ENCODE assay signal across 15 cellular contexts in the genomic region with DNA sequence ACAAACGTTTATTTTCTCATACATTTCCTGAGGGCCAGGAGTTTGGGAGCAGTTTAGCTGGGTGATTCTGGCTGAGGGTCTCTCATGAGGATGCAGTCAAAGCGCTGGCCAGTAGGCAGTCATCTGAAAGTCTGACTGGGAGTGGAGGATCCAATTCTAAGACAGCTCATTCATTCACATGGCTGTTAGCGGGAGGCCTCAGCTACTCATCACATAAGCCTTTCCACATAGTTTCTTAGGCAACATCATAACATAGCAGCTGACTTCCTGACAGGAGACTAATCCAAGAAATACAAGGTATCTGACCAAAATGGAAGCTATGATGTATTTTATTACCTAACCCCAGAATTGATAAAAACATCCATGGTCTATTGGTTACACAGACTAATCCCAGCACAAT. TPM values are rescaled to one million over a fixed set of nuclear protein-coding genes. Genes with fewer than 3 reads are reported as not detected.
A peak's percentile ranks its signal among the peaks of the same experiment; 100 is the strongest.
DNase-seq lines count a peak whose midpoint lies in the region; ATAC-seq and TF ChIP-seq lines count a peak whose summit lies in the region.
"Had no signal": no experiment of that assay in that cellular context is flagged by ENCODE, and none has a peak within 500 bp of the region (broad histone marks: within the 10 kb centered on the region; RNA-seq: fewer than 3 reads in every experiment).

No MANE protein-coding gene starts in this region.

- no peak overlapping the region for H3K4me3 ChIP-seq in AG04450 (ENCODE audit: low read depth, low read length)
- H3K4me3 ChIP-seq in HL-60 (replicated peaks; ENCODE audit: insufficient read depth, low read length) = no peak overlapping the region
- no peak overlapping the region for H3K4me3 ChIP-seq in heart left ventricle
- no peak overlapping the region for H3K4me3 ChIP-seq in lower lobe of right lung
- H3K4me3 ChIP-seq: gastroesophageal sphincter, Peyer's patch had no signal

- no peak for ATAC-seq in heart left ventricle
- ATAC-seq in lower lobe of right lung = no peak
- ATAC-seq: gastroesophageal sphincter had no signal

- POLR2A ChIA-PET in AG04450 (lab: Yijun Ruan, JAX) = interaction anchor here (1.3 to 1.7 kb wide), 2 partner anchors 9 to 11 kb away, joined by 4 to 11 read pairs; a partner anchor contains a TSS

- no peaks in the 10 kb centered on the region for H3K9me3 ChIP-seq in AG04450 (ENCODE audit: control insufficient read depth, insufficient read depth, low read length)
- no peaks in the 10 kb centered on the region for H3K9me3 ChIP-seq in heart left ventricle
- H3K9me3 ChIP-seq in lower lobe of right lung = no peaks in the 10 kb centered on the region
- H3K9me3 ChIP-seq: gastroesophageal sphincter, Peyer's patch had no signal

- H3K36me3 Mint-ChIP-seq in activated naive CD4-positive, alpha-beta T cell treated with anti-CD3 and anti-CD28 coated beads, Interleukin-2, amount 10 ng/mL, durations not matched to agents 7 days and 5 days = peaks cover 5% of the 10 kb centered on the region

- no peak overlapping the region for H3K4me3 Mint-ChIP-seq in activated naive CD4-positive, alpha-beta T cell treated with anti-CD3 and anti-CD28 coated beads, Interleukin-2, amount 10 ng/mL, durations not matched to agents 7 days and 5 days
- H3K4me3 Mint-ChIP-seq: activated T-helper 1 cell treated with anti-CD3 and anti-CD28 coated beads, Interleukin-12 subunit alpha, Interleukin-12 subunit beta, Interleukin-2, Interleukin-4 antibody, amounts not matched to agents 30 ng/mL and 10 ng/mL and 1 ng/mL, durations not matched to agents 14 hours and 24 hours and 36 hours; CD4-positive, alpha-beta T cell had no signal

- peak; percentile 60 for DNase-seq in AG04450 (ENCODE audit: low read depth, low spot score)
- DNase-seq in HL-60 (ENCODE audit: low read depth in 1 of 2, low spot score in 1 of 2) = peak; percentile 31 to 54
- peak; percentile 97 for DNase-seq in amniotic epithelial cell (ENCODE audit: low read depth)
- peak; percentile 84 for DNase-seq in foreskin melanocyte
- DNase-seq in heart left ventricle = no peak
- no peak for DNase-seq in activated naive CD4-positive, alpha-beta T cell treated with anti-CD3 and anti-CD28 coated beads, Interleukin-2, amount 10 ng/mL, durations not matched to agents 7 days and 5 days
- DNase-seq in lower lobe of right lung = no peak
- no peak for DNase-seq in mesenteric fat pad (ENCODE audit: low spot score)
- DNase-seq: CD4-positive, alpha-beta T cell; central memory CD4-positive, alpha-beta T cell; GOT3; Peyer's patch; WERI-Rb-1 had no signal

- CTCF ChIA-PET in AG04450 (lab: Charles Lee) = interaction anchor here (0.6 to 1.8 kb wide), 4 partner anchors 8 to 1703 kb away, joined by 3 to 7 read pairs (median 4); no protein-coding TSS in a partner anchor
- CTCF ChIA-PET in activated naive CD4-positive, alpha-beta T cell treated with anti-CD3 and anti-CD28 coated beads, Interleukin-2, amount 10 ng/mL, durations not matched to agents 7 days and 5 days (lab: Charles Lee) = interaction anchor here (1.0 to 2.2 kb wide), 2 partner anchors 9 to 193 kb away, joined by 3 to 7 read pairs; a partner anchor contains a TSS

- intact Hi-C loops in heart left ventricle (cut with DNase I) = no loop called here
- intact Hi-C loops in lower lobe of right lung (cut with DNase I) = no loop called here

- TF ChIP-seq CTCF in AG04450 (IDR thresholded peaks at IDR 0.05; ENCODE audit: low read depth, low read length) (0 out of 2 replicates have a peak, but pooled peaks have one; percentile 16), HL-60 (IDR thresholded peaks at IDR 0.05; ENCODE audit: insufficient read depth, low read length) (no peak), heart left ventricle (IDR thresholded peaks at IDR 0.05) (no peak), lower lobe of right lung (IDR thresholded peaks at IDR 0.05) (no peak)

- H3K9me3 Mint-ChIP-seq in activated naive CD4-positive, alpha-beta T cell treated with anti-CD3 and anti-CD28 coated beads, Interleukin-2, amount 10 ng/mL, durations not matched to agents 7 days and 5 days = no peaks in the 10 kb centered on the region
- H3K9me3 Mint-ChIP-seq: activated T-helper 1 cell treated with anti-CD3 and anti-CD28 coated beads, Interleukin-12 subunit alpha, Interleukin-12 subunit beta, Interleukin-2, Interleukin-4 antibody, amounts not matched to agents 30 ng/mL and 10 ng/mL and 1 ng/mL, durations not matched to agents 14 hours and 24 hours and 36 hours; CD4-positive, alpha-beta T cell had no signal

- H3K4me1 ChIP-seq in heart left ventricle = peaks cover 4 to 43% (median 15%) of the 10 kb centered on the region in 12 donors
- H3K4me1 ChIP-seq in lower lobe of right lung = peaks cover 43% of the 10 kb centered on the region

- H3K27ac Mint-ChIP-seq in activated naive CD4-positive, alpha-beta T cell treated with anti-CD3 and anti-CD28 coated beads, Interleukin-2, amount 10 ng/mL, durations not matched to agents 7 days and 5 days = no peak overlapping the region
- H3K27ac Mint-ChIP-seq: CD4-positive, alpha-beta T cell had no signal

- peaks cover 67% of the 10 kb centered on the region for H3K4me1 Mint-ChIP-seq in activated naive CD4-positive, alpha-beta T cell treated with anti-CD3 and anti-CD28 coated beads, Interleukin-2, amount 10 ng/mL, durations not matched to agents 7 days and 5 days

- H3K36me3 ChIP-seq in heart left ventricle (no peaks in the 10 kb centered on the region), lower lobe of right lung (no peaks in the 10 kb centered on the region)
- H3K36me3 ChIP-seq: gastroesophageal sphincter, Peyer's patch had no signal

- no peaks in the 10 kb centered on the region for H3K27me3 ChIP-seq in AG04450 (ENCODE audit: control insufficient read depth, insufficient read depth, low read length)
- no peaks in the 10 kb centered on the region for H3K27me3 ChIP-seq in HL-60 (ENCODE audit: insufficient read depth, poor library complexity, severe bottlenecking)
- H3K27me3 ChIP-seq in heart left ventricle = no peaks in the 10 kb centered on the region
- H3K27me3 ChIP-seq in lower lobe of right lung (ENCODE audit: low read depth) = no peaks in the 10 kb centered on the region
- H3K27me3 ChIP-seq: gastroesophageal sphincter, Peyer's patch had no signal

- H3K27ac ChIP-seq in AG04450 (ENCODE audit: low read depth, low read length) (no peak overlapping the region), HL-60 (replicated peaks) (no peak overlapping the region), heart left ventricle (no peak overlapping the region), lower lobe of right lung (no peak overlapping the region)
- H3K27ac ChIP-seq: gastroesophageal sphincter, Peyer's patch, WERI-Rb-1 had no signal

- WGBS in heart left ventricle, 4 donors = 81 to 83% (median 82%) methylated on average over 3 of the region's 3 CpGs

- H3K27me3 Mint-ChIP-seq in activated naive CD4-positive, alpha-beta T cell treated with anti-CD3 and anti-CD28 coated beads, Interleukin-2, amount 10 ng/mL, durations not matched to agents 7 days and 5 days = peaks cover 6% of the 10 kb centered on the region
- H3K27me3 Mint-ChIP-seq: CD4-positive, alpha-beta T cell had no signal

- TF ChIP-seq POLR2A in heart left ventricle (IDR thresholded peaks at IDR 0.05) = no peak

RNA-seq across cellular contexts. Expression of a gene that starts 2.9 kb away (rescaled TPM):
- 22.0 and 24.3 TPM in 2 replicates for polyA plus RNA-seq in AG04450 (2011; rRNA removed)
- 7.4 and 8.0 TPM in 2 replicates for polyA minus RNA-seq in AG04450 (2011; rRNA and poly(A)+ RNA removed)
- total RNA-seq in heart left ventricle = 10 to 100 TPM; 33.4 to 54.2 (median 38.2) TPM
- 10 to 100 TPM; 20.7 to 40.4 TPM for polyA plus RNA-seq in heart left ventricle
- 20.7 TPM for total RNA-seq in lower lobe of right lung
- total RNA-seq in mesenteric fat pad = 19.2 TPM

RNA-seq across cellular contexts. Expression of a gene that starts 9.3 kb away (rescaled TPM):
- polyA plus RNA-seq in AG04450 (2011; rRNA removed) (67.8 and 74.8 TPM in 2 replicates), heart left ventricle (10 to 100 TPM in 1 of 2 donors, 1 to 10 TPM in 1; 5.6 to 12.7 TPM)
- 217 and 252 TPM in 2 replicates for polyA minus RNA-seq in AG04450 (2011; rRNA and poly(A)+ RNA removed)
- total RNA-seq in heart left ventricle (10 to 100 TPM; 13.2 to 30.5 (median 14.3) TPM), lower lobe of right lung (45.5 TPM), mesenteric fat pad (41.7 TPM)

Comparison
In these comparisons a context has a peak if more than half of its experiments do, and no peak if none do; other contexts are left out.
1. DNase-seq: peak in AG04450 (single experiment), HL-60 (2 of 2), amniotic epithelial cell (single experiment) and foreskin melanocyte (single experiment); none in heart left ventricle (0 of 5), activated naive CD4-positive, alpha-beta T cell treated with anti-CD3 and anti-CD28 coated beads, Interleukin-2, amount 10 ng/mL, durations not matched to agents 7 days and 5 days (single experiment), lower lobe of right lung (single experiment) and mesenteric fat pad (single experiment).